In genomic region chrX:119374736-119375135, GRCh38 we compare ENCODE assay signal across 1 cellular context.
TF ChIP-seq lines count a peak whose summit lies in the region.

No MANE protein-coding gene starts in this region.

TF ChIP-seq in IMR-90, 13 proteins besides CTCF, POLR2A, EP300 and RAD21 (continued from another document):
- TF ChIP-seq, protein P1, sequence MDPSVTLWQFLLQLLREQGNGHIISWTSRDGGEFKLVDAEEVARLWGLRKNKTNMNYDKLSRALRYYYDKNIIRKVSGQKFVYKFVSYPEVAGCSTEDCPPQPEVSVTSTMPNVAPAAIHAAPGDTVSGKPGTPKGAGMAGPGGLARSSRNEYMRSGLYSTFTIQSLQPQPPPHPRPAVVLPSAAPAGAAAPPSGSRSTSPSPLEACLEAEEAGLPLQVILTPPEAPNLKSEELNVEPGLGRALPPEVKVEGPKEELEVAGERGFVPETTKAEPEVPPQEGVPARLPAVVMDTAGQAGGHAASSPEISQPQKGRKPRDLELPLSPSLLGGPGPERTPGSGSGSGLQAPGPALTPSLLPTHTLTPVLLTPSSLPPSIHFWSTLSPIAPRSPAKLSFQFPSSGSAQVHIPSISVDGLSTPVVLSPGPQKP (IDR thresholded peaks at IDR 0.05; ENCODE audit: borderline replicate concordance, low read depth, low read length) = no peak
- TF ChIP-seq USF2 (IDR thresholded peaks at IDR 0.05; ENCODE audit: low read depth, low read length) (no peak), NFE2L2 (IDR thresholded peaks at IDR 0.05; ENCODE audit: low read depth, low read length) (no peak; the same call in 1 of the 2 replicates), CEBPB (IDR thresholded peaks at IDR 0.05; ENCODE audit: low read depth, low read length) (no peak), CHD1 (IDR thresholded peaks at IDR 0.05; ENCODE audit: low read depth, low read length) (no peak), BHLHE40 (IDR thresholded peaks at IDR 0.05; ENCODE audit: low read depth, low read length) (no peak), MXI1 (IDR thresholded peaks at IDR 0.05; ENCODE audit: borderline replicate concordance, low read depth, low read length) (no peak), RCOR1 (IDR thresholded peaks at IDR 0.05; ENCODE audit: insufficient replicate concordance, low read length) (no peak), MAFK (IDR thresholded peaks at IDR 0.05; ENCODE audit: low read depth, low read length) (no peak), MAZ (IDR thresholded peaks at IDR 0.05; ENCODE audit: borderline replicate concordance, low read depth, low read length) (no peak)
